8 cellular contexts compared by ENCODE assay signal in genomic region chr7:150937848-150938561, GRCh38. TPM values are rescaled to one million over a fixed set of nuclear protein-coding genes. Genes with fewer than 3 reads are reported as not detected.
DNase-seq lines count a peak whose midpoint lies in the region; ATAC-seq, FAIRE-seq and TF ChIP-seq lines count a peak whose summit lies in the region.

No MANE protein-coding gene starts in this region.

- 33% methylated on average over 15 of the region's 15 CpGs for WGBS in K562 (ENCODE audit: insufficient coverage, low coverage, missing lambda C conversion rate)

- in situ Hi-C loops in K562 (cut with MboI), result no loop called here

- H3K4me3 ChIP-seq in K562, result no peak overlapping the region

- peak overlapping the region; percentile 50 for H3K4me2 ChIP-seq in K562 (ENCODE audit: insufficient read depth, low read length)

- 0 out of 2 replicates have a peak, but pooled peaks cover 2% of the 10 kb centered on the region for H4K20me1 ChIP-seq in K562 (replicated peaks; ENCODE audit: control insufficient read depth, insufficient read depth, low read length)

- TF ChIP-seq POLR2A in K562 (conservative IDR thresholded peaks at IDR 0.05), result no peak

- H3K9ac ChIP-seq in K562 (ENCODE audit: insufficient read depth in 1 of 2, low read depth in 2 of 2, low read length in 2 of 2), result peak overlapping the region in 1 of 2 experiments; percentile 84; a peak in 2 of 4 replicates

- no peaks in the 10 kb centered on the region for H3K36me3 ChIP-seq in K562 (ENCODE audit: control insufficient read depth, insufficient read depth, low read length)

- peaks cover 9 to 31% of the 10 kb centered on the region in 2 experiments; a peak in 4 of 5 replicates for H3K4me1 ChIP-seq in K562 (replicated peaks in 1 of 2; ENCODE audit: control insufficient read depth in 2 of 2, insufficient read depth in 2 of 2, low read length in 2 of 2)

- H3K79me2 ChIP-seq in K562 (ENCODE audit: control insufficient read depth, insufficient read depth, low read length), result no peaks in the 10 kb centered on the region

- CTCF ChIA-PET in K562 (lab: Yijun Ruan, JAX; ENCODE audit: low intra/inter-chr PET ratio), result no interaction called here

- no peaks in the 10 kb centered on the region for H3K9me3 ChIP-seq in K562 (replicated peaks; ENCODE audit: control insufficient read depth, insufficient read depth, low read depth, low read length)

- peak; percentile 72 for DNase-seq in H4 (ENCODE audit: low spot score)
- peak; percentile 97 for DNase-seq in NCI-H82 treated with DMSO at 0.1 percent for 48 hours (lab: John Stamatoyannopoulos, UW; ENCODE audit: unreplicated experiment)
- DNase-seq in K562 (ENCODE audit: extremely low read depth in 1 of 4, low spot score in 3 of 4), result peak in 1 of 4 experiments; percentile 45
- peak; percentile 26 for DNase-seq in stimulated activated CD4-positive, alpha-beta T cell treated with anti-CD3 and anti-CD28 coated beads, Interleukin-4, amount 100 ng/mL, for 1 hour
- DNase-seq in mucosa of gallbladder (ENCODE audit: low spot score), result no peak
- no peak for DNase-seq in OCI-M2 (lab: John Stamatoyannopoulos, UW; ENCODE audit: unreplicated experiment)
- DNase-seq in superior temporal gyrus (ENCODE audit: extremely low spot score), result no peak

- peak; percentile 64 for ATAC-seq in K562
- ATAC-seq in HG03460 (IDR thresholded peaks at IDR 0.05; ENCODE audit: unreplicated experiment), result no peak

- no peak for TF ChIP-seq EP300 in K562 (IDR thresholded peaks at IDR 0.05; ENCODE audit: low read length)

- POLR2A ChIA-PET in K562 (lab: Yijun Ruan, JAX), result interaction anchor here (0.6 to 4.2 kb wide), 10 partner anchors 8 to 91 kb away, joined by 3 to 18 read pairs (median 4); no protein-coding TSS in a partner anchor

- FAIRE-seq in K562 (lab: Jason Lieb, UNC), result peak; percentile 57

- no peak for TF ChIP-seq RAD21 in K562 (CRISPR knock-in tag; conservative IDR thresholded peaks at IDR 0.05 in 1 of 2, IDR thresholded peaks at IDR 0.05 in 1 of 2)

- H3K9me1 ChIP-seq in K562 (ENCODE audit: control insufficient read depth, insufficient read depth, low read length), result no peaks in the 10 kb centered on the region

- TF ChIP-seq CTCF in K562 (IDR thresholded peaks at IDR 0.05 in 2 of 3, conservative IDR thresholded peaks at IDR 0.05 in 1 of 3; ENCODE audit: insufficient read depth in 2 of 3, low read depth in 1 of 3, low read length in 3 of 3), result no peak

- H2AFZ ChIP-seq in K562 (ENCODE audit: low read depth, low read length), result peak overlapping the region; percentile 89

- H3K27ac ChIP-seq in K562 (ENCODE audit: extremely low read depth, low read depth, low read length), result no peak overlapping the region

- no peaks in the 10 kb centered on the region for H3K27me3 ChIP-seq in K562 (ENCODE audit: control insufficient read depth in 2 of 2, insufficient read depth in 2 of 2, low read length in 2 of 2)

- BruUV-seq in K562 (replicated peaks; lab: Mats Ljungman, UMichigan), result no TSS peak

- intact Hi-C loops in K562 (cut with micrococcal nuclease), result no loop called here

TF ChIP-seq in K562, 482 proteins besides CTCF, POLR2A, EP300 and RAD21:
- TF ChIP-seq USF1 (CRISPR knock-in tag; IDR thresholded peaks at IDR 0.05) (no peak), HDAC1 (IDR thresholded peaks at IDR 0.05) (0 out of 4 replicates have a peak, but pooled peaks of 1 of the 2 experiments have one; percentile 12), KDM4B (IDR thresholded peaks at IDR 0.05; ENCODE audit: borderline replicate concordance in 2 of 2, low read depth in 1 of 2) (0 out of 4 replicates have a peak, but pooled peaks of 1 of the 2 experiments have one; percentile 45), ZNF639 (CRISPR knock-in tag; conservative IDR thresholded peaks at IDR 0.05 in 1 of 2, IDR thresholded peaks at IDR 0.05 in 1 of 2) (0 out of 4 replicates have a peak, but pooled peaks of 1 of the 2 experiments have one; percentile 22), ESRRA (IDR thresholded peaks at IDR 0.05; ENCODE audit: borderline replicate concordance, low read depth) (no peak), HNRNPLL (IDR thresholded peaks at IDR 0.05; ENCODE audit: low read depth, low read length, poor library complexity, severe bottlenecking) (peak; percentile 71), GABPA (tag; conservative IDR thresholded peaks at IDR 0.05; ENCODE audit: low read depth) (0 out of 2 replicates have a peak, but pooled peaks have one; percentile 34), FOXM1 (IDR thresholded peaks at IDR 0.05; ENCODE audit: low read depth) (no peak), FOXM1 (CRISPR knock-in tag; IDR thresholded peaks at IDR 0.05; ENCODE audit: low read depth) (0 out of 2 replicates have a peak, but pooled peaks have one; percentile 49), NFIC (IDR thresholded peaks at IDR 0.05) (0 out of 2 replicates have a peak, but pooled peaks have one; percentile 15), CXXC5 (CRISPR knock-in tag; IDR thresholded peaks at IDR 0.05) (0 out of 2 replicates have a peak, but pooled peaks have one; percentile 18), ZNF561 (CRISPR knock-in tag; conservative IDR thresholded peaks at IDR 0.05) (no peak)
TF ChIP-seq in K562: peak in this region for 8.

RNA-seq across cellular contexts. Expression of gene KCNH2, which starts 40.1 kb away (rescaled TPM):
- 0.58 and 0.84 TPM in 2 replicates for total RNA-seq in H4 (2014; rRNA removed; shearing (Covaris generic))
- total RNA-seq in K562 (2011; cell fraction: chromatin; rRNA removed; ENCODE audit: low replicate concordance), result 101 and 344 TPM in 2 replicates
- 421 and 427 TPM in 2 replicates for total RNA-seq in K562 (2011; cell fraction: nucleolus; rRNA removed)
- total RNA-seq in K562 (2011; cell fraction: nucleoplasm; rRNA removed), result 291 and 342 TPM in 2 replicates
- 326 and 470 TPM in 2 replicates for total RNA-seq in K562 (2014; rRNA removed)
- 63.4 and 97.8 TPM in 2 replicates for total RNA-seq in K562 (2014; rRNA removed; fragmentation: Illumina TruSeq; extraction: Trizol)
- 215 and 218 TPM in 2 replicates for total RNA-seq in K562 (2015; rRNA removed; fragmentation: Illumina TruSeq; extraction: Trizol)
- total RNA-seq in K562 (2021), result 368 and 385 TPM in 2 replicates
- 125 and 154 TPM in 2 replicates for polyA plus RNA-seq in K562 (2011; rRNA removed)
- polyA plus RNA-seq in K562 (2011; cell fraction: cytosol; rRNA removed), result 184 and 684 TPM in 2 replicates
- polyA plus RNA-seq in K562 (2011; cell fraction: nucleus; rRNA removed), result 202 and 446 TPM in 2 replicates
- polyA plus RNA-seq in K562 (2012), result 270 and 304 TPM in 2 replicates
- polyA plus RNA-seq in K562 (2014; fragmentation: Illumina TruSeq; extraction: Trizol), result 222 and 298 TPM in 2 replicates
- 10 to 100 TPM; 18.1 to 29.0 TPM for polyA plus RNA-seq in K562 (2014; fragmentation: Nextera tagmentation; extraction: Ambion mirVana)
- polyA plus RNA-seq in K562 (2014; rRNA removed), result 251 and 295 TPM in 2 replicates
- 46.2 and 123 TPM in 2 replicates for polyA minus RNA-seq in K562 (2011; rRNA and poly(A)+ RNA removed)
- 133 and 200 TPM in 2 replicates for polyA minus RNA-seq in K562 (2011; cell fraction: cytosol; rRNA and poly(A)+ RNA removed)
- 111 and 144 TPM in 2 replicates for polyA minus RNA-seq in K562 (2011; cell fraction: nucleus; rRNA and poly(A)+ RNA removed)
- 49.4 TPM for total RNA-seq in mucosa of gallbladder

RNA-seq across cellular contexts. Expression of gene NOS3, which starts 52.8 kb away (rescaled TPM):
- 0.29 and 0.60 TPM in 2 replicates for total RNA-seq in H4 (2014; rRNA removed; shearing (Covaris generic))
- total RNA-seq in K562 (2011; cell fraction: chromatin; rRNA removed; ENCODE audit: low replicate concordance), result 17.7 and 69.8 TPM in 2 replicates
- 82.0 and 87.6 TPM in 2 replicates for total RNA-seq in K562 (2011; cell fraction: nucleolus; rRNA removed)
- 40.3 and 46.6 TPM in 2 replicates for total RNA-seq in K562 (2011; cell fraction: nucleoplasm; rRNA removed)
- total RNA-seq in K562 (2014; rRNA removed) (121 and 170 TPM in 2 replicates), K562 (2014; rRNA removed; fragmentation: Illumina TruSeq; extraction: Trizol) (3.1 and 4.3 TPM in 2 replicates), K562 (2015; rRNA removed; fragmentation: Illumina TruSeq; extraction: Trizol) (43.2 and 45.8 TPM in 2 replicates), K562 (2021) (111 and 124 TPM in 2 replicates), mucosa of gallbladder (12.6 TPM)
- polyA plus RNA-seq in K562 (2011; rRNA removed) (23.6 and 47.3 TPM in 2 replicates), K562 (2014; fragmentation: Illumina TruSeq; extraction: Trizol) (23.6 and 88.1 TPM in 2 replicates), K562 (2014; fragmentation: Nextera tagmentation; extraction: Ambion mirVana) (1 to 10 TPM; 1.1 to 2.9 TPM), K562 (2014; rRNA removed) (102 and 118 TPM in 2 replicates)
- polyA plus RNA-seq in K562 (2011; cell fraction: cytosol; rRNA removed), result 58.9 and 221 TPM in 2 replicates
- 50.4 and 106 TPM in 2 replicates for polyA plus RNA-seq in K562 (2011; cell fraction: nucleus; rRNA removed)
- polyA plus RNA-seq in K562 (2012), result 87.2 and 107 TPM in 2 replicates
- 11.7 and 21.2 TPM in 2 replicates for polyA minus RNA-seq in K562 (2011; rRNA and poly(A)+ RNA removed)
- polyA minus RNA-seq in K562 (2011; cell fraction: cytosol; rRNA and poly(A)+ RNA removed), result 65.3 and 77.5 TPM in 2 replicates
- 35.9 and 37.0 TPM in 2 replicates for polyA minus RNA-seq in K562 (2011; cell fraction: nucleus; rRNA and poly(A)+ RNA removed)

Comparison
In these comparisons a context has a peak if more than half of its experiments do, and no peak if none do; other contexts are left out.
1. DNase-seq: peak in H4 (single experiment), NCI-H82 treated with DMSO at 0.1 percent for 48 hours (single experiment) and stimulated activated CD4-positive, alpha-beta T cell treated with anti-CD3 and anti-CD28 coated beads, Interleukin-4, amount 100 ng/mL, for 1 hour (single experiment); none in mucosa of gallbladder (single experiment), OCI-M2 (single experiment) and superior temporal gyrus (single experiment).
2. RNA of gene KCNH2, which starts 40.1 kb away (total RNA-seq): 63.4 to 470 TPM in K562 and 49.4 TPM in mucosa of gallbladder (single experiment); 0.58 to 0.84 TPM in H4; every median in the first group is over 10 times any median in the second.